In genomic region chr17:2401426-2402221, GRCh38 we compare ENCODE assay signal across 8 cellular contexts.
DNase-seq lines count a peak whose midpoint lies in the region; FAIRE-seq and TF ChIP-seq lines count a peak whose summit lies in the region.

No MANE protein-coding gene starts in this region.

- peaks cover 46% of the 10 kb centered on the region for H3K4me1 Mint-ChIP-seq in activated naive CD4-positive, alpha-beta T cell treated with anti-CD3 and anti-CD28 coated beads, Interleukin-2, amount 50 U/mL, for 24 hours

- H3K4me3 ChIP-seq in HFF-Myc (replicated peaks; ENCODE audit: low read depth, low read length) (peak overlapping the region; percentile 98), NB4 (ENCODE audit: low read depth, low read length) (peak overlapping the region; percentile 62), SK-N-MC (peak overlapping the region; percentile 94), neutrophil (ENCODE audit: low read depth in 1 of 2, low read length in 1 of 2) (peak overlapping the region; percentile 69 to 95)

- H3K4me1 ChIP-seq in neutrophil (ENCODE audit: control insufficient read depth in 1 of 2, insufficient read depth in 1 of 2, low read depth in 1 of 2, low read length in 1 of 2): peaks cover 63 to 71% of the 10 kb centered on the region in 2 experiments

- peak; percentile 97 for FAIRE-seq in G401.6 (lab: Jason Lieb, UNC)

- TF ChIP-seq CTCF in HFF-Myc (IDR thresholded peaks at IDR 0.05; ENCODE audit: low read depth, low read length, missing control alignments) (no peak), NB4 (IDR thresholded peaks at IDR 0.05; ENCODE audit: low read depth, low read length) (no peak), neutrophil (IDR thresholded peaks at IDR 0.05) (peak; percentile 5)

- H3K9me3 Mint-ChIP-seq in activated naive CD4-positive, alpha-beta T cell treated with anti-CD3 and anti-CD28 coated beads, Interleukin-2, amount 50 U/mL, for 24 hours: no peaks in the 10 kb centered on the region

- H3K9me3 ChIP-seq in SK-N-MC (ENCODE audit: low read depth, low read length): no peaks in the 10 kb centered on the region
- H3K9me3 ChIP-seq in neutrophil: no peaks in the 10 kb centered on the region

- peak overlapping the region; percentile 96 for H3K4me3 Mint-ChIP-seq in activated naive CD4-positive, alpha-beta T cell treated with anti-CD3 and anti-CD28 coated beads, Interleukin-2, amount 50 U/mL, for 24 hours

- no peaks in the 10 kb centered on the region for H3K36me3 Mint-ChIP-seq in activated naive CD4-positive, alpha-beta T cell treated with anti-CD3 and anti-CD28 coated beads, Interleukin-2, amount 50 U/mL, for 24 hours

- no peak for TF ChIP-seq POLR2A in NB4 (IDR thresholded peaks at IDR 0.05; ENCODE audit: extremely low read depth, insufficient read length)

- H3K27me3 ChIP-seq in neutrophil: no peaks in the 10 kb centered on the region

- no peaks in the 10 kb centered on the region for H3K36me3 ChIP-seq in SK-N-MC (ENCODE audit: insufficient read depth, low read length)
- no peaks in the 10 kb centered on the region for H3K36me3 ChIP-seq in neutrophil

- H3K27ac ChIP-seq in SK-N-MC: peak overlapping the region; percentile 99
- peak overlapping the region; percentile 100 for H3K27ac ChIP-seq in neutrophil
- peak overlapping the region; percentile 96 for H3K27ac ChIP-seq in substantia nigra (ENCODE audit: low read depth, low read length, poor library complexity, severe bottlenecking)

- no peaks in the 10 kb centered on the region for H3K27me3 Mint-ChIP-seq in activated naive CD4-positive, alpha-beta T cell treated with anti-CD3 and anti-CD28 coated beads, Interleukin-2, amount 50 U/mL, for 24 hours

- peak overlapping the region; percentile 99 for H3K27ac Mint-ChIP-seq in activated naive CD4-positive, alpha-beta T cell treated with anti-CD3 and anti-CD28 coated beads, Interleukin-2, amount 50 U/mL, for 24 hours

- peak overlapping the region; percentile 89 for H3K9ac ChIP-seq in SK-N-MC (ENCODE audit: insufficient read length)

- DNase-seq in HFF-Myc (ENCODE audit: extremely low read depth, low read depth) (peak; percentile 95), NB4 (ENCODE audit: low read depth) (peak; percentile 97), SK-N-MC (ENCODE audit: low read depth, low spot score) (peak; percentile 76), germinal center (ENCODE audit: low spot score) (peak; percentile 97), substantia nigra (lab: John Stamatoyannopoulos, UW) (peak; percentile 91 to 100 (median 99))

Comparison
In these comparisons a context has a peak if more than half of its experiments do, and no peak if none do; other contexts are left out.
1. Peak in every context shown above with its lines: DNase-seq, H3K4me3 ChIP-seq and H3K27ac ChIP-seq.